In genomic region chr21:42009831-42010506, GRCh38 we compare ENCODE assay signal across 1 cellular context.
TF ChIP-seq lines count a peak whose summit lies in the region.

Gene ZBTB21, minus strand, starts transcription at chr21:42010360. Its CDS starts 16,265 bp downstream, at chr21:41994095.

TF ChIP-seq in K562, 482 proteins besides CTCF, POLR2A, EP300 and RAD21 (continued from another document and continues in another):
- TF ChIP-seq ZBTB12 (CRISPR knock-in tag; IDR thresholded peaks at IDR 0.05) (peak; percentile 97), ID3 (CRISPR knock-in tag; IDR thresholded peaks at IDR 0.05) (no peak), ID3 (tag; IDR thresholded peaks at IDR 0.05) (no peak), CHD2 (IDR thresholded peaks at IDR 0.05; ENCODE audit: low read depth, low read length) (no peak), FOXM1 (IDR thresholded peaks at IDR 0.05; ENCODE audit: low read depth) (no peak), FOXM1 (CRISPR knock-in tag; IDR thresholded peaks at IDR 0.05; ENCODE audit: low read depth) (no peak), RFX5 (IDR thresholded peaks at IDR 0.05; ENCODE audit: low read depth, low read length) (no peak), SLC30A9 (CRISPR knock-in tag; IDR thresholded peaks at IDR 0.05) (no peak), XRCC4 (IDR thresholded peaks at IDR 0.05; ENCODE audit: extremely low read depth, insufficient read depth, insufficient read length) (no peak), NEUROD1 (IDR thresholded peaks at IDR 0.05; ENCODE audit: borderline replicate concordance, low read depth, low read length, partially characterized antibody) (no peak), CCNT2 (IDR thresholded peaks at IDR 0.05; ENCODE audit: borderline replicate concordance, extremely low read depth, insufficient read length, low read depth, low read length) (no peak), ETV1 (tag; conservative IDR thresholded peaks at IDR 0.05; ENCODE audit: low read depth) (no peak), SRSF9 (IDR thresholded peaks at IDR 0.05; ENCODE audit: borderline replicate concordance, low read depth, low read length) (no peak), HIVEP1 (CRISPR knock-in tag; IDR thresholded peaks at IDR 0.05) (no peak), NRF1 (conservative IDR thresholded peaks at IDR 0.05 in 1 of 2, IDR thresholded peaks at IDR 0.05 in 1 of 2) (peak; percentile 99), MCM3 (IDR thresholded peaks at IDR 0.05) (no peak), USF1 (CRISPR knock-in tag; IDR thresholded peaks at IDR 0.05) (peak; percentile 87), WHSC1 (IDR thresholded peaks at IDR 0.05; ENCODE audit: low read length) (no peak), KLF6 (CRISPR knock-in tag; IDR thresholded peaks at IDR 0.05; ENCODE audit: borderline replicate concordance) (no peak), TAF1 (IDR thresholded peaks at IDR 0.05; ENCODE audit: control insufficient read depth, extremely low read depth, insufficient read depth, low read length, severe bottlenecking) (peak; percentile 34), ZNF224 (CRISPR knock-in tag; IDR thresholded peaks at IDR 0.05) (no peak), IRF1 (CRISPR knock-in tag; IDR thresholded peaks at IDR 0.05; ENCODE audit: borderline replicate concordance) (no peak), ZFP91 (CRISPR knock-in tag; IDR thresholded peaks at IDR 0.05) (no peak), CC2D1A (IDR thresholded peaks at IDR 0.05) (no peak), MAFK (IDR thresholded peaks at IDR 0.05; ENCODE audit: low read length) (no peak), ZNF431 (CRISPR knock-in tag; IDR thresholded peaks at IDR 0.05) (no peak), CREB1 (IDR thresholded peaks at IDR 0.05) (peak; percentile 99), CREB1 (CRISPR knock-in tag; IDR thresholded peaks at IDR 0.05) (peak; percentile 96), EP400 (IDR thresholded peaks at IDR 0.05) (peak; percentile 90), NCOA1 (IDR thresholded peaks at IDR 0.05; ENCODE audit: low read depth) (peak; percentile 100), ELF2 (CRISPR knock-in tag; IDR thresholded peaks at IDR 0.05) (no peak; the same call in 1 of the 2 replicates), CBX2 (IDR thresholded peaks at IDR 0.05; ENCODE audit: insufficient read depth, low read length, poor library complexity, severe bottlenecking) (no peak), NR0B1 (IDR thresholded peaks at IDR 0.05; ENCODE audit: partially characterized antibody) (no peak), PTTG1 (tag; IDR thresholded peaks at IDR 0.05; ENCODE audit: low read depth) (no peak), USF2 (CRISPR knock-in tag; IDR thresholded peaks at IDR 0.05) (peak; percentile 88), RUNX1 (IDR thresholded peaks at IDR 0.05; ENCODE audit: low read depth) (no peak), ZNF143 (CRISPR knock-in tag; IDR thresholded peaks at IDR 0.05) (no peak), C11orf30 (IDR thresholded peaks at IDR 0.05; ENCODE audit: low read depth) (no peak), HDGF (IDR thresholded peaks at IDR 0.05) (no peak), POLR2B (IDR thresholded peaks at IDR 0.05; ENCODE audit: low read depth, partially characterized antibody) (peak; percentile 90), ZNF184 (CRISPR knock-in tag; IDR thresholded peaks at IDR 0.05) (no peak), TAF9B (IDR thresholded peaks at IDR 0.05; ENCODE audit: partially characterized antibody) (no peak), KDM5B (IDR thresholded peaks at IDR 0.05; ENCODE audit: insufficient replicate concordance, low read depth, low read length) (peak; percentile 8), ASH1L (IDR thresholded peaks at IDR 0.05; ENCODE audit: borderline replicate concordance, low read depth, partially characterized antibody) (no peak), RBM22 (IDR thresholded peaks at IDR 0.05; ENCODE audit: low read depth, low read length, poor library complexity, severe bottlenecking) (no peak), DMBX1 (CRISPR knock-in tag; IDR thresholded peaks at IDR 0.05; ENCODE audit: borderline replicate concordance) (peak; percentile 33; the same call in 1 of the 2 replicates), GTF2E2 (tag; IDR thresholded peaks at IDR 0.05) (peak; percentile 15; the same call in 1 of the 2 replicates), NFXL1 (CRISPR knock-in tag; IDR thresholded peaks at IDR 0.05) (no peak), KAT8 (IDR thresholded peaks at IDR 0.05; ENCODE audit: low read depth) (no peak), ZBTB34 (CRISPR knock-in tag; IDR thresholded peaks at IDR 0.05) (no peak), NR1H2 (CRISPR knock-in tag; IDR thresholded peaks at IDR 0.05) (no peak; the same call in 1 of the 2 replicates), PPARD (CRISPR knock-in tag; IDR thresholded peaks at IDR 0.05) (no peak), HMG20B (CRISPR knock-in tag; IDR thresholded peaks at IDR 0.05) (no peak), MTA1 (IDR thresholded peaks at IDR 0.05; ENCODE audit: borderline replicate concordance) (no peak), RBBP5 (IDR thresholded peaks at IDR 0.05; ENCODE audit: borderline replicate concordance, insufficient read depth, low read length, poor library complexity, severe bottlenecking) (no peak), PHTF2 (CRISPR knock-in tag; IDR thresholded peaks at IDR 0.05) (no peak), ZNF354B (CRISPR knock-in tag; IDR thresholded peaks at IDR 0.05) (no peak), ZNF124 (CRISPR knock-in tag; IDR thresholded peaks at IDR 0.05) (no peak), SIN3B (IDR thresholded peaks at IDR 0.05; ENCODE audit: low read depth) (no peak), NR4A1 (CRISPR knock-in tag; IDR thresholded peaks at IDR 0.05) (peak; percentile 20; the same call in 1 of the 2 replicates), NR4A1 (tag; IDR thresholded peaks at IDR 0.05) (no peak), TAF7 (tag; IDR thresholded peaks at IDR 0.05) (peak; percentile 82), KAT7 (CRISPR knock-in tag; IDR thresholded peaks at IDR 0.05; ENCODE audit: borderline replicate concordance) (no peak)
- TF ChIP-seq, protein P1, sequence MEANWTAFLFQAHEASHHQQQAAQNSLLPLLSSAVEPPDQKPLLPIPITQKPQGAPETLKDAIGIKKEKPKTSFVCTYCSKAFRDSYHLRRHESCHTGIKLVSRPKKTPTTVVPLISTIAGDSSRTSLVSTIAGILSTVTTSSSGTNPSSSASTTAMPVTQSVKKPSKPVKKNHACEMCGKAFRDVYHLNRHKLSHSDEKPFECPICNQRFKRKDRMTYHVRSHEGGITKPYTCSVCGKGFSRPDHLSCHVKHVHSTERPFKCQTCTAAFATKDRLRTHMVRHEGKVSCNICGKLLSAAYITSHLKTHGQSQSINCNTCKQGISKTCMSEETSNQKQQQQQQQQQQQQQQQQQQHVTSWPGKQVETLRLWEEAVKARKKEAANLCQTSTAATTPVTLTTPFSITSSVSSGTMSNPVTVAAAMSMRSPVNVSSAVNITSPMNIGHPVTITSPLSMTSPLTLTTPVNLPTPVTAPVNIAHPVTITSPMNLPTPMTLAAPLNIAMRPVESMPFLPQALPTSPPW (CRISPR knock-in tag; IDR thresholded peaks at IDR 0.05), result peak; percentile 99
- TF ChIP-seq, protein P2, sequence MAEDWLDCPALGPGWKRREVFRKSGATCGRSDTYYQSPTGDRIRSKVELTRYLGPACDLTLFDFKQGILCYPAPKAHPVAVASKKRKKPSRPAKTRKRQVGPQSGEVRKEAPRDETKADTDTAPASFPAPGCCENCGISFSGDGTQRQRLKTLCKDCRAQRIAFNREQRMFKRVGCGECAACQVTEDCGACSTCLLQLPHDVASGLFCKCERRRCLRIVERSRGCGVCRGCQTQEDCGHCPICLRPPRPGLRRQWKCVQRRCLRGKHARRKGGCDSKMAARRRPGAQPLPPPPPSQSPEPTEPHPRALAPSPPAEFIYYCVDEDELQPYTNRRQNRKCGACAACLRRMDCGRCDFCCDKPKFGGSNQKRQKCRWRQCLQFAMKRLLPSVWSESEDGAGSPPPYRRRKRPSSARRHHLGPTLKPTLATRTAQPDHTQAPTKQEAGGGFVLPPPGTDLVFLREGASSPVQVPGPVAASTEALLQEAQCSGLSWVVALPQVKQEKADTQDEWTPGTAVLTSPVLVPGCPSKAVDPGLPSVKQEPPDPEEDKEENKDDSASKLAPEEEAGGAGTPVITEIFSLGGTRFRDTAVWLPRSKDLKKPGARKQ (CRISPR knock-in tag; IDR thresholded peaks at IDR 0.05), result no peak
- TF ChIP-seq, protein P3, sequence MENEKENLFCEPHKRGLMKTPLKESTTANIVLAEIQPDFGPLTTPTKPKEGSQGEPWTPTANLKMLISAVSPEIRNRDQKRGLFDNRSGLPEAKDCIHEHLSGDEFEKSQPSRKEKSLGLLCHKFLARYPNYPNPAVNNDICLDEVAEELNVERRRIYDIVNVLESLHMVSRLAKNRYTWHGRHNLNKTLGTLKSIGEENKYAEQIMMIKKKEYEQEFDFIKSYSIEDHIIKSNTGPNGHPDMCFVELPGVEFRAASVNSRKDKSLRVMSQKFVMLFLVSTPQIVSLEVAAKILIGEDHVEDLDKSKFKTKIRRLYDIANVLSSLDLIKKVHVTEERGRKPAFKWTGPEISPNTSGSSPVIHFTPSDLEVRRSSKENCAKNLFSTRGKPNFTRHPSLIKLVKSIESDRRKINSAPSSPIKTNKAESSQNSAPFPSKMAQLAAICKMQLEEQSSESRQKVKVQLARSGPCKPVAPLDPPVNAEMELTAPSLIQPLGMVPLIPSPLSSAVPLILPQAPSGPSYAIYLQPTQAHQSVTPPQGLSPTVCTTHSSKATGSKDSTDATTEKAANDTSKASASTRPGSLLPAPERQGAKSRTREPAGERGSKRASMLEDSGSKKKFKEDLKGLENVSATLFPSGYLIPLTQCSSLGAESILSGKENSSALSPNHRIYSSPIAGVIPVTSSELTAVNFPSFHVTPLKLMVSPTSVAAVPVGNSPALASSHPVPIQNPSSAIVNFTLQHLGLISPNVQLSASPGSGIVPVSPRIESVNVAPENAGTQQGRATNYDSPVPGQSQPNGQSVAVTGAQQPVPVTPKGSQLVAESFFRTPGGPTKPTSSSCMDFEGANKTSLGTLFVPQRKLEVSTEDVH (IDR thresholded peaks at IDR 0.05; ENCODE audit: low read depth, partially characterized antibody), result peak; percentile 92
